ENCODE assay signal across 8 cellular contexts in the genomic region with DNA sequence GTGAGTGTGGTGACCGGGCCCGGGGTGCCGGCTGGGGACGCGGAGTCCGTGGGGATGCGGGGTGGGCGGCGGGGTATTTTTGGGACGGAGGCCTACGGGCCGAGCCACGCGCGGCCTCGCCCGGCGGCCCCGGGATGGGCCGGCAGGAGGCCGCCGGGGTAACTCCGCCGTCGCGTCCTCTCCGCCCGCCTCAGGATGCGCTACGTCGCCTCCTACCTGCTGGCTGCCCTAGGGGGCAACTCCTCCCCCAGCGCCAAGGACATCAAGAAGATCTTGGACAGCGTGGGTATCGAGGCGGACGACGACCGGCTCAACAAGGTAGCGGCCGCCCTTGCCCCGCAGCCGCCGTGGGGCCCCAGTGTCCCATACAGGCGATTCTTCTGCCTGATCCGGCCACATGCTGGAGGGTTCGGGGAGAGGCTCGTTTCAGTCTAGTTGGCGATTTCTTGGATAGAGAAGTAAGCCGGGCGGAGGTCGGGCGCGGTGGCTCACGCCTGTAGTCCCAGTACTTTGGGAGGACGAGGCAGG. TPM values are rescaled to one million over a fixed set of nuclear protein-coding genes. Genes with fewer than 3 reads are reported as not detected.
DNase-seq lines count a peak whose midpoint lies in the region; ATAC-seq and TF ChIP-seq lines count a peak whose summit lies in the region.

No MANE protein-coding gene starts in this region.

- H3K27ac Mint-ChIP-seq in Caco-2 (ENCODE audit: unreplicated experiment): peak overlapping the region; percentile 99

- TF ChIP-seq CTCF in Caco-2 (IDR thresholded peaks at IDR 0.05; ENCODE audit: insufficient read depth in 1 of 2, low read depth in 1 of 2, low read length in 1 of 2, severe bottlenecking in 1 of 2, unreplicated experiment in 1 of 2) (no peak), astrocyte of the spinal cord (IDR thresholded peaks at IDR 0.05; ENCODE audit: low read depth, low read length) (no peak), lower lobe of right lung (IDR thresholded peaks at IDR 0.05) (no peak)

- H3K36me3 Mint-ChIP-seq in Caco-2 (ENCODE audit: insufficient read depth, unreplicated experiment): peaks cover 67% of the 10 kb centered on the region

- TSS peak; percentile 71 for BruUV-seq in Caco-2 (replicated peaks; lab: Mats Ljungman, UMichigan)

- H3K9me3 ChIP-seq in Caco-2 (no peaks in the 10 kb centered on the region), lower lobe of right lung (no peaks in the 10 kb centered on the region), aorta (ENCODE audit: control insufficient read depth, low read length) (no peaks in the 10 kb centered on the region)

- peak in 1 of 2 experiments; percentile 48 for DNase-seq in Caco-2
- no peak for DNase-seq in astrocyte of the spinal cord (ENCODE audit: low read depth, low spot score)
- DNase-seq in lower lobe of right lung: no peak
- no peak for DNase-seq in aorta
- DNase-seq in NCI-H526 treated with DMSO at 0.1 percent for 48 hours (lab: John Stamatoyannopoulos, UW): no peak

- in situ Hi-C loops in astrocyte of the spinal cord (cut with HindIII; ENCODE audit: low sequenced_read_pairs): no loop called here

- no peaks in the 10 kb centered on the region for H3K27me3 Mint-ChIP-seq in Caco-2 (ENCODE audit: insufficient read depth, unreplicated experiment)

- POLR2A ChIA-PET in Caco-2 (lab: Charles Lee): interaction anchor here (0.6 to 1.6 kb wide), 10 partner anchors 9 to 117 kb away, joined by 3 to 35 read pairs (median 4); partner anchors contain the start of genes CRACR2B, DEAF1, PNPLA2 and TSPAN4

- 0% methylated on average over 49 to 55 of the region's 55 CpGs for WGBS in aorta, 2 donors

- no peaks in the 10 kb centered on the region for H3K27me3 ChIP-seq in Caco-2 (replicated peaks; ENCODE audit: control insufficient read depth, insufficient read depth, low read length)
- no peaks in the 10 kb centered on the region for H3K27me3 ChIP-seq in lower lobe of right lung (ENCODE audit: low read depth)
- H3K27me3 ChIP-seq in aorta (ENCODE audit: control insufficient read depth in 1 of 2, insufficient read depth in 2 of 2, low read length in 1 of 2): no peaks in the 10 kb centered on the region

- H3K4me3 ChIP-seq in Caco-2 (ENCODE audit: low read depth, low read length) (peak overlapping the region; percentile 98), astrocyte of the spinal cord (ENCODE audit: low read depth, low read length) (peak overlapping the region; percentile 90), lower lobe of right lung (peak overlapping the region; percentile 90), aorta (ENCODE audit: low read length in 2 of 2) (peak overlapping the region; percentile 51 to 84)

- H3K36me3 ChIP-seq in Caco-2 (ENCODE audit: control insufficient read depth, insufficient read depth, low read length) (peaks cover 14% of the 10 kb centered on the region), lower lobe of right lung (peaks cover 33% of the 10 kb centered on the region), aorta (ENCODE audit: control insufficient read depth in 1 of 2, insufficient read depth in 2 of 2, low read length in 1 of 2) (peaks cover 0 to 13% of the 10 kb centered on the region in 2 donors)

- no peaks in the 10 kb centered on the region for H3K9me3 Mint-ChIP-seq in Caco-2 (ENCODE audit: unreplicated experiment)

- intact Hi-C loops in Caco-2 (cut with micrococcal nuclease; ENCODE audit: unreplicated experiment) (no loop called here), lower lobe of right lung (cut with DNase I) (no loop called here), aorta (cut with DNase I) (no loop called here)

- peaks cover 8% of the 10 kb centered on the region; the same call in 1 of the 2 replicates for H3K4me1 ChIP-seq in Caco-2
- peaks cover 35% of the 10 kb centered on the region for H3K4me1 ChIP-seq in lower lobe of right lung
- H3K4me1 ChIP-seq in aorta (ENCODE audit: control insufficient read depth in 1 of 2, insufficient read depth in 2 of 2, low read length in 2 of 2): no peaks in the 10 kb centered on the region

- H3K27ac ChIP-seq in lower lobe of right lung (peak overlapping the region; percentile 99), aorta (ENCODE audit: low read depth in 1 of 2, low read length in 2 of 2) (peak overlapping the region in 1 of 2 donors; percentile 19)

- CTCF ChIA-PET in Caco-2 (lab: Charles Lee): no interaction called here

- no peaks in the 10 kb centered on the region for H3K4me1 Mint-ChIP-seq in Caco-2 (ENCODE audit: low read depth, unreplicated experiment)

- H3K4me3 Mint-ChIP-seq in Caco-2 (ENCODE audit: unreplicated experiment): peak overlapping the region; percentile 98

- ATAC-seq in HG03064 (IDR thresholded peaks at IDR 0.05; ENCODE audit: low read depth, unreplicated experiment) (peak; percentile 14), lower lobe of right lung (peak; percentile 3 to 18), aorta (ENCODE audit: low FRiP score) (peak; percentile 16), GM19397 (IDR thresholded peaks at IDR 0.05; ENCODE audit: unreplicated experiment) (no peak), GM18498 (IDR thresholded peaks at IDR 0.05; ENCODE audit: unreplicated experiment) (no peak)

RNA-seq across cellular contexts. Expression of gene RPLP2, which starts 0.3 kb away (rescaled TPM):
- 2,622 and 2,843 TPM in 2 replicates for total RNA-seq in Caco-2 (2022)
- 1,518 TPM for total RNA-seq in lower lobe of right lung
- total RNA-seq in aorta: 1,000 to 10,000 TPM; 1,300 to 1,387 TPM
- 1,000 to 10,000 TPM; 1,256 to 1,452 TPM for polyA plus RNA-seq in aorta

RNA-seq across cellular contexts. Expression of gene PIDD1, which starts 5.1 kb away (rescaled TPM):
- total RNA-seq in Caco-2 (2022): 21.3 and 25.3 TPM in 2 replicates
- total RNA-seq in lower lobe of right lung: 12.6 TPM
- 10 to 100 TPM in 1 of 2 donors, 1 to 10 TPM in 1; 8.5 to 14.7 TPM for total RNA-seq in aorta
- 10 to 100 TPM; 15.3 to 71.4 TPM for polyA plus RNA-seq in aorta

RNA-seq across cellular contexts. Expression of gene PNPLA2, which starts 8.6 kb away (rescaled TPM):
- 84.7 and 93.6 TPM in 2 replicates for total RNA-seq in Caco-2 (2022)
- total RNA-seq in lower lobe of right lung: 137 TPM
- total RNA-seq in aorta: 100 to 1,000 TPM; 116 to 121 TPM
- 100 to 1,000 TPM in 1 of 2 donors, 10 to 100 TPM in 1; 33.7 to 240 TPM for polyA plus RNA-seq in aorta

RNA-seq across cellular contexts. Expression of gene SLC25A22, which starts 12.0 kb away (rescaled TPM):
- total RNA-seq in Caco-2 (2022) (31.8 and 37.6 TPM in 2 replicates), lower lobe of right lung (18.2 TPM), aorta (10 to 100 TPM; 10.1 to 12.9 TPM)
- polyA plus RNA-seq in aorta: 1 to 10 TPM; 3.2 to 5.6 TPM

RNA-seq across cellular contexts. Expression of gene CRACR2B, which starts 17.6 kb away (rescaled TPM):
- total RNA-seq in Caco-2 (2022) (15.4 and 16.3 TPM in 2 replicates), lower lobe of right lung (43.6 TPM), aorta (10 to 100 TPM in 1 of 2 donors, 1 to 10 TPM in 1; 2.2 to 10.0 TPM)
- polyA plus RNA-seq in aorta: 10 to 100 TPM in 1 of 2 donors, 1 to 10 TPM in 1; 4.8 to 10.5 TPM

Comparison
In these comparisons a context has a peak if more than half of its experiments do, and no peak if none do; other contexts are left out.
1. ATAC-seq: peak in HG03064 (single experiment), lower lobe of right lung (2 of 2) and aorta (single experiment); none in GM19397 (single experiment) and GM18498 (single experiment).
2. Peak in every context shown above with its lines, with median percentiles within 50 percentile points of each other: H3K4me3 ChIP-seq.